ENCODE assay signal across 1 cellular context in the genomic region with DNA sequence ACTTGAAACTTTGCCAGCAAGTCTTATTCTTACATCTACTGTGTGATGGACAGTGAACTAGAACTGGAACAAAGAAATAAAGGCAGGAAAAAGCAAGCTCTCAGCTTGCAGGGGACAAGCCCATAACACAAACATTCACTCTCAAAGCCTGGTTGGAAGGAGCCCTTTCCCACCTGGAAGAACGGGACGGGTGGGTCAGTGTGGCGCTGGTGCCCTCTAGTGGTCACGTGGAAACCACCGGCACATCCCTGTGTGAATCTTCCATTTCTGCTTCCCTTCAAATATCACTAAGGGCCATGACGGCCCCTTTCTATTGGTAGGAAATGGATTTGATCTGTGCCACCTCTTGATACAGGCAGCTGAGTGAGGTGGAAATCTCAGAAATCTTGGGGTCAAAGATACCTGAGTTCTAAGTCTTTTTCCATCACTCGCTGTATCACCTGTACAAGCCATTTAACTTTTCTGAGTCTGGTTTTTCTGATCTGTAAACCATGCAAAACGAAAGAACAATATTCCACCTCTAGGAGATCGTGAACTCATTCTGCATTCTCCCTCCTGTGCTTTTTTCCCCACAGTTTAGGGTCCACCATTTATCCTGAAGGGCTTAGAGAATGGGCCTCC.
TF ChIP-seq lines count a peak whose summit lies in the region.

No MANE protein-coding gene starts in this region.

TF ChIP-seq in GM23338, 12 proteins besides CTCF, POLR2A, EP300 and RAD21 (continued from another document):
- TF ChIP-seq, protein P1, sequence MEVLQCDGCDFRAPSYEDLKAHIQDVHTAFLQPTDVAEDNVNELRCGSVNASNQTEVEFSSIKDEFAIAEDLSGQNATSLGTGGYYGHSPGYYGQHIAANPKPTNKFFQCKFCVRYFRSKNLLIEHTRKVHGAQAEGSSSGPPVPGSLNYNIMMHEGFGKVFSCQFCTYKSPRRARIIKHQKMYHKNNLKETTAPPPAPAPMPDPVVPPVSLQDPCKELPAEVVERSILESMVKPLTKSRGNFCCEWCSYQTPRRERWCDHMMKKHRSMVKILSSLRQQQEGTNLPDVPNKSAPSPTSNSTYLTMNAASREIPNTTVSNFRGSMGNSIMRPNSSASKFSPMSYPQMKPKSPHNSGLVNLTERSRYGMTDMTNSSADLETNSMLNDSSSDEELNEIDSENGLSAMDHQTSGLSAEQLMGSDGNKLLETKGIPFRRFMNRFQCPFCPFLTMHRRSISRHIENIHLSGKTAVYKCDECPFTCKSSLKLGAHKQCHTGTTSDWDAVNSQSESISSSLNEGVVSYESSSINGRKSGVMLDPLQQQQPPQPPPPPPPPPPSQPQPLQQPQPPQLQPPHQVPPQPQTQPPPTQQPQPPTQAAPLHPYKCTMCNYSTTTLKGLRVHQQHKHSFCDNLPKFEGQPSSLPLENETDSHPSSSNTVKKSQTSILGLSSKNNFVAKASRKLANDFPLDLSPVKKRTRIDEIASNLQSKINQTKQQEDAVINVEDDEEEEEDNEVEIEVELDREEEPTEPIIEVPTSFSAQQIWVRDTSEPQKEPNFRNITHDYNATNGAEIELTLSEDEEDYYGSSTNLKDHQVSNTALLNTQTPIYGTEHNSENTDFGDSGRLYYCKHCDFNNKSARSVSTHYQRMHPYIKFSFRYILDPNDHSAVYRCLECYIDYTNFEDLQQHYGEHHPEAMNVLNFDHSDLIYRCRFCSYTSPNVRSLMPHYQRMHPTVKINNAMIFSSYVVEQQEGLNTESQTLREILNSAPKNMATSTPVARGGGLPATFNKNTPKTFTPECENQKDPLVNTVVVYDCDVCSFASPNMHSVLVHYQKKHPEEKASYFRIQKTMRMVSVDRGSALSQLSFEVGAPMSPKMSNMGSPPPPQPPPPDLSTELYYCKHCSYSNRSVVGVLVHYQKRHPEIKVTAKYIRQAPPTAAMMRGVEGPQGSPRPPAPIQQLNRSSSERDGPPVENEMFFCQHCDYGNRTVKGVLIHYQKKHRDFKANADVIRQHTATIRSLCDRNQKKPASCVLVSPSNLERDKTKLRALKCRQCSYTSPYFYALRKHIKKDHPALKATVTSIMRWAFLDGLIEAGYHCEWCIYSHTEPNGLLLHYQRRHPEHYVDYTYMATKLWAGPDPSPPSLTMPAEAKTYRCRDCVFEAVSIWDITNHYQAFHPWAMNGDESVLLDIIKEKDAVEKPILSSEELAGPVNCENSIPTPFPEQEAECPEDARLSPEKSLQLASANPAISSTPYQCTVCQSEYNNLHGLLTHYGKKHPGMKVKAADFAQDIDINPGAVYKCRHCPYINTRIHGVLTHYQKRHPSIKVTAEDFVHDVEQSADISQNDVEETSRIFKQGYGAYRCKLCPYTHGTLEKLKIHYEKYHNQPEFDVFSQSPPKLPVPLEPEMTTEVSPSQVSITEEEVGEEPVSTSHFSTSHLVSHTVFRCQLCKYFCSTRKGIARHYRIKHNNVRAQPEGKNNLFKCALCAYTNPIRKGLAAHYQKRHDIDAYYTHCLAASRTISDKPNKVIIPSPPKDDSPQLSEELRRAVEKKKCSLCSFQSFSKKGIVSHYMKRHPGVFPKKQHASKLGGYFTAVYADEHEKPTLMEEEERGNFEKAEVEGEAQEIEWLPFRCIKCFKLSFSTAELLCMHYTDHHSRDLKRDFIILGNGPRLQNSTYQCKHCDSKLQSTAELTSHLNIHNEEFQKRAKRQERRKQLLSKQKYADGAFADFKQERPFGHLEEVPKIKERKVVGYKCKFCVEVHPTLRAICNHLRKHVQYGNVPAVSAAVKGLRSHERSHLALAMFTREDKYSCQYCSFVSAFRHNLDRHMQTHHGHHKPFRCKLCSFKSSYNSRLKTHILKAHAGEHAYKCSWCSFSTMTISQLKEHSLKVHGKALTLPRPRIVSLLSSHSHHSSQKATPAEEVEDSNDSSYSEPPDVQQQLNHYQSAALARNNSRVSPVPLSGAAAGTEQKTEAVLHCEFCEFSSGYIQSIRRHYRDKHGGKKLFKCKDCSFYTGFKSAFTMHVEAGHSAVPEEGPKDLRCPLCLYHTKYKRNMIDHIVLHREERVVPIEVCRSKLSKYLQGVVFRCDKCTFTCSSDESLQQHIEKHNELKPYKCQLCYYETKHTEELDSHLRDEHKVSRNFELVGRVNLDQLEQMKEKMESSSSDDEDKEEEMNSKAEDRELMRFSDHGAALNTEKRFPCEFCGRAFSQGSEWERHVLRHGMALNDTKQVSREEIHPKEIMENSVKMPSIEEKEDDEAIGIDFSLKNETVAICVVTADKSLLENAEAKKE (CRISPR knock-in tag; IDR thresholded peaks at IDR 0.05) = no peak
- TF ChIP-seq, protein P2, sequence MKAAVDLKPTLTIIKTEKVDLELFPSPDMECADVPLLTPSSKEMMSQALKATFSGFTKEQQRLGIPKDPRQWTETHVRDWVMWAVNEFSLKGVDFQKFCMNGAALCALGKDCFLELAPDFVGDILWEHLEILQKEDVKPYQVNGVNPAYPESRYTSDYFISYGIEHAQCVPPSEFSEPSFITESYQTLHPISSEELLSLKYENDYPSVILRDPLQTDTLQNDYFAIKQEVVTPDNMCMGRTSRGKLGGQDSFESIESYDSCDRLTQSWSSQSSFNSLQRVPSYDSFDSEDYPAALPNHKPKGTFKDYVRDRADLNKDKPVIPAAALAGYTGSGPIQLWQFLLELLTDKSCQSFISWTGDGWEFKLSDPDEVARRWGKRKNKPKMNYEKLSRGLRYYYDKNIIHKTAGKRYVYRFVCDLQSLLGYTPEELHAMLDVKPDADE (IDR thresholded peaks at IDR 0.05) = no peak
- TF ChIP-seq JUNB (IDR thresholded peaks at IDR 0.05; ENCODE audit: unreplicated experiment) (no peak), ZNF114 (CRISPR knock-in tag; IDR thresholded peaks at IDR 0.05) (no peak)
TF ChIP-seq in GM23338: peak in this region for 0.
